18 cellular contexts compared by ENCODE assay signal in the genomic region with DNA sequence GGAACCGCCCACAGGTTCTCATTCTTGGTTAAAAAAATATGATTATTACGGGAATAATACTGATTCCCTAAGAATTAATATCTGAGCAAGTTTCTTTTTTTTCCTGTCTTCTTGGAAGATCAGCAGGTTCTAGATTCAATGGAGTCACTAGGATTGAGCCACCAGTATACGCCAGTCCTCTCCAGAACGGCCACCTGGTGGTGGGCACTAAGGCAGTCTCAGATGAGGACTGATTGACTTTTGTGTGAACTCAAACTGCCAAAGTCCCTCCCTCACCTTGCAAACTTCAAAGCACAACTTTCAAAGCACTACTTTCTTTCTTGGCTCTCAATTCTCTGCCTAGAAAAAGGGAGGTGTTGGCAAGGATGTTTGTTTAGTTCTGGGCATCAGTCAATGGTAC.
"Had no signal": no experiment of that assay in that cellular context is flagged by ENCODE, and none has a peak within 500 bp of the region (broad histone marks: within the 10 kb centered on the region; RNA-seq: fewer than 3 reads in every experiment).

No MANE protein-coding gene starts in this region.

- H3K4me3 Mint-ChIP-seq: activated B cell treated with CpG ODN at 0.5 μM for 24 hours; activated CD8-positive, alpha-beta T cell treated with anti-CD3 and anti-CD28 coated beads, Interleukin-2, amount 10 ng/mL, durations not matched to agents 7 days and 5 days; activated naive CD8-positive, alpha-beta T cell; naive thymus-derived CD4-positive, alpha-beta T cell; stimulated activated memory B cell treated with anti-CD40 and anti-IgM and Interleukin-4, amounts not matched to agents 10 μg/mL and 1 μg/mL and 100 μg/mL, for 72 hours had no signal

- H3K36me3 Mint-ChIP-seq: naive thymus-derived CD4-positive, alpha-beta T cell; stimulated activated memory B cell treated with anti-CD40 and anti-IgM and Interleukin-4, amounts not matched to agents 10 μg/mL and 1 μg/mL and 100 μg/mL, for 72 hours had no signal

- H2AFZ ChIP-seq: parathyroid adenoma had no signal

- H3K36me3 ChIP-seq: thyroid gland had no signal

- DNase-seq: activated B cell treated with CpG ODN at 0.5 μM for 24 hours; activated CD4-positive, alpha-beta T cell treated with anti-CD3 and anti-CD28 coated beads for 48 hours; activated CD8-positive, alpha-beta memory T cell treated with anti-CD3 and anti-CD28 coated beads, Interleukin-2, amount 50 U/mL, for 4 hours; activated CD8-positive, alpha-beta T cell treated with anti-CD3 and anti-CD28 coated beads, Interleukin-2, amount 10 ng/mL, durations not matched to agents 7 days and 5 days; activated effector memory CD4-positive, alpha-beta T cell treated with anti-CD3 and anti-CD28 coated beads, Interleukin-2, amount 50 U/mL, for 16 hours; activated T-cell treated with anti-CD3 and anti-CD28 coated beads, Interleukin-2, amount 50 U/mL, for 48 hours; amniotic stem cell; mammary epithelial cell; mucosa of descending colon; naive thymus-derived CD4-positive, alpha-beta T cell; stimulated activated CD4-positive, alpha-beta T cell treated with anti-CD3 and anti-CD28 coated beads, Interleukin-2, amount 100 ng/mL, for 48 hours; T-helper 2 cell; thyroid gland had no signal

- H3K4me1 ChIP-seq: parathyroid adenoma, thyroid gland had no signal

- H3K79me2 ChIP-seq: parathyroid adenoma had no signal

- ATAC-seq: activated CD8-positive, alpha-beta T cell treated with anti-CD3 and anti-CD28 coated beads, Interleukin-2, amount 10 ng/mL, durations not matched to agents 7 days and 5 days; esophagus mucosa; left lobe of liver; mucosa of descending colon; naive thymus-derived CD4-positive, alpha-beta T cell; stimulated activated memory B cell treated with anti-CD40 and anti-IgM and Interleukin-4, amounts not matched to agents 10 μg/mL and 1 μg/mL and 100 μg/mL, for 72 hours had no signal

- H3K27ac ChIP-seq: parathyroid adenoma, thyroid gland had no signal

- H3K27me3 ChIP-seq: thyroid gland had no signal

- H3K9me3 Mint-ChIP-seq: activated B cell treated with CpG ODN at 0.5 μM for 24 hours; naive thymus-derived CD4-positive, alpha-beta T cell; stimulated activated memory B cell treated with anti-CD40 and anti-IgM and Interleukin-4, amounts not matched to agents 10 μg/mL and 1 μg/mL and 100 μg/mL, for 72 hours had no signal

- H3K9me3 ChIP-seq: mucosa of descending colon, thyroid gland had no signal

- H3K4me3 ChIP-seq: mucosa of descending colon, thyroid gland had no signal

- H3K27me3 Mint-ChIP-seq: activated B cell treated with CpG ODN at 0.5 μM for 24 hours had no signal

- H3K27ac Mint-ChIP-seq: activated B cell treated with CpG ODN at 0.5 μM for 24 hours; activated CD8-positive, alpha-beta T cell treated with anti-CD3 and anti-CD28 coated beads, Interleukin-2, amount 10 ng/mL, durations not matched to agents 7 days and 5 days; activated naive CD8-positive, alpha-beta T cell; naive thymus-derived CD4-positive, alpha-beta T cell; stimulated activated memory B cell treated with anti-CD40 and anti-IgM and Interleukin-4, amounts not matched to agents 10 μg/mL and 1 μg/mL and 100 μg/mL, for 72 hours had no signal
